In the genomic region with DNA sequence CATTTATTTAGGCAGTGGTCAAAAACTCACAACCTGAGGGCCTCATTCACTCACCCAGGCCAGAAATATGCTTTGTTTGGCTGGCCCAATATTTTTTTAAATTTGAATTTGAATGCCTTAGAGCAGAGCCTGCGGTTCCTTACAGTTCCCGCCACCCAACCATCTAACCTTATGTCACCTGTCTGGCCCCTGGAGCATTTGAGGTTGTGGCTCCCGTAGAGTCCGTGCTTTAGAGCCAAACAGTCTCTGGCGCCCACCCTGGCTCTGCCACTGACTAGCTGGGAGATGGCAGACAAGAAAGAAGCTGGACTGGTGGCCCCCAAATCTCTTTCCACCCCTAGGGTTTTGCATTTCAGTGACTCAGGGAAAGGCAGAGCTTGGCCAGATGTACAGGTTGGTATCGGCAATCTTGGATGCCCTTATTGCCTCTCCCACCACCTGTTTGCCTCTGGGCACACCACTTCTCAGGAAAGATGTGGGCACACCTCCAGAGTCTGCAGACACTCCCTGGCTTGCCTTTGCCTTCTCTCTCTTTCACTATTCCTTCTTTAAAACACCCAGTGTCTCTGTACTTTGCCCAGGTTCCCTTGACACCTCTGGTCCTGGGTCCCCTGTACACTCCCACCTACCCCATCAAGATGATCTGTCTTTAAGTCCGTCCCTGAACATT, we compare ENCODE assay signal across 12 cellular contexts. TPM values are rescaled to one million over a fixed set of nuclear protein-coding genes. Genes with fewer than 3 reads are reported as not detected.
DNase-seq lines count a peak whose midpoint lies in the region; ATAC-seq and TF ChIP-seq lines count a peak whose summit lies in the region.
"Had no signal": no experiment of that assay in that cellular context is flagged by ENCODE, and none has a peak within 500 bp of the region (broad histone marks: within the 10 kb centered on the region; RNA-seq: fewer than 3 reads in every experiment).

No MANE protein-coding gene starts in this region.

- H3K4me3 Mint-ChIP-seq in activated CD8-positive, alpha-beta memory T cell treated with anti-CD3 and anti-CD28 coated beads, Interleukin-2, amount 10 ng/mL, durations not matched to agents 7 days and 5 days: no peak overlapping the region
- peak overlapping the region; percentile 38 for H3K4me3 Mint-ChIP-seq in stimulated activated memory B cell treated with anti-CD40 and anti-IgM and Interleukin-4, amounts not matched to agents 10 μg/mL and 1 μg/mL and 100 μg/mL, for 72 hours

- no peaks in the 10 kb centered on the region for H3K27me3 Mint-ChIP-seq in activated CD8-positive, alpha-beta memory T cell treated with anti-CD3 and anti-CD28 coated beads, Interleukin-2, amount 10 ng/mL, durations not matched to agents 7 days and 5 days
- H3K27me3 Mint-ChIP-seq in stimulated activated memory B cell treated with anti-CD40 and anti-IgM and Interleukin-4, amounts not matched to agents 10 μg/mL and 1 μg/mL and 100 μg/mL, for 72 hours: no peaks in the 10 kb centered on the region

- ATAC-seq in activated CD8-positive, alpha-beta memory T cell treated with anti-CD3 and anti-CD28 coated beads, Interleukin-2, amount 10 ng/mL, durations not matched to agents 7 days and 5 days: no peak
- peak; percentile 21 for ATAC-seq in foreskin keratinocyte
- no peak for ATAC-seq in stimulated activated memory B cell treated with anti-CD40 and anti-IgM and Interleukin-4, amounts not matched to agents 10 μg/mL and 1 μg/mL and 100 μg/mL, for 72 hours

- no peak overlapping the region for H3K4ac ChIP-seq in mesendoderm (ENCODE audit: low read depth, low read length)

- no peaks in the 10 kb centered on the region for H3K9me3 Mint-ChIP-seq in activated CD8-positive, alpha-beta memory T cell treated with anti-CD3 and anti-CD28 coated beads, Interleukin-2, amount 10 ng/mL, durations not matched to agents 7 days and 5 days (ENCODE audit: low read depth)
- no peaks in the 10 kb centered on the region for H3K9me3 Mint-ChIP-seq in stimulated activated memory B cell treated with anti-CD40 and anti-IgM and Interleukin-4, amounts not matched to agents 10 μg/mL and 1 μg/mL and 100 μg/mL, for 72 hours

- no peak overlapping the region for H2AK5ac ChIP-seq in mesendoderm (ENCODE audit: low read length)

- no peak overlapping the region for H3K4me3 ChIP-seq in mesendoderm (ENCODE audit: low read length)
- H3K4me3 ChIP-seq: SJSA1, uterus had no signal

- H2BK120ac ChIP-seq in mesendoderm (ENCODE audit: low read depth, low read length): no peak overlapping the region

- H4K5ac ChIP-seq in mesendoderm (ENCODE audit: low read length): no peak overlapping the region

- H3K4me1 ChIP-seq in foreskin keratinocyte: peaks cover 42% of the 10 kb centered on the region
- peaks cover 5% of the 10 kb centered on the region for H3K4me1 ChIP-seq in mesendoderm (ENCODE audit: control insufficient read depth, low read depth, low read length)

- peak overlapping the region; percentile 91 for H3K27ac ChIP-seq in VCaP
- H3K27ac ChIP-seq in foreskin keratinocyte: peak overlapping the region; percentile 76
- H3K27ac ChIP-seq in mesendoderm (ENCODE audit: low read depth, low read length): no peak overlapping the region

- CTCF ChIA-PET in activated CD8-positive, alpha-beta memory T cell treated with anti-CD3 and anti-CD28 coated beads, Interleukin-2, amount 10 ng/mL, durations not matched to agents 7 days and 5 days (lab: Charles Lee): interaction anchor here (1.0 to 17.0 kb wide), 6 partner anchors 11 to 71 kb away, joined by 3 to 144 read pairs (median 14); no protein-coding TSS in a partner anchor

- H3K9ac ChIP-seq in mesendoderm (ENCODE audit: low read length): no peak overlapping the region

- peaks cover 20% of the 10 kb centered on the region for H3K36me3 Mint-ChIP-seq in activated CD8-positive, alpha-beta memory T cell treated with anti-CD3 and anti-CD28 coated beads, Interleukin-2, amount 10 ng/mL, durations not matched to agents 7 days and 5 days
- peaks cover 26% of the 10 kb centered on the region for H3K36me3 Mint-ChIP-seq in stimulated activated memory B cell treated with anti-CD40 and anti-IgM and Interleukin-4, amounts not matched to agents 10 μg/mL and 1 μg/mL and 100 μg/mL, for 72 hours

- H3K27ac Mint-ChIP-seq in activated CD8-positive, alpha-beta memory T cell treated with anti-CD3 and anti-CD28 coated beads, Interleukin-2, amount 10 ng/mL, durations not matched to agents 7 days and 5 days: peak overlapping the region; percentile 24
- H3K27ac Mint-ChIP-seq in stimulated activated memory B cell treated with anti-CD40 and anti-IgM and Interleukin-4, amounts not matched to agents 10 μg/mL and 1 μg/mL and 100 μg/mL, for 72 hours: peak overlapping the region; percentile 65

- no peak overlapping the region for H4K8ac ChIP-seq in mesendoderm (ENCODE audit: low read depth, low read length)

- no CpG with 5 or more reads among the region's 7 CpGs for WGBS in mesendoderm (ENCODE audit: extremely low coverage, insufficient coverage, low lambda C conversion rate)

- no peak overlapping the region for H2BK15ac ChIP-seq in mesendoderm (replicated peaks; ENCODE audit: low read depth)

- H3K23ac ChIP-seq in mesendoderm (ENCODE audit: low read length): no peak overlapping the region

- H3K79me1 ChIP-seq in mesendoderm (ENCODE audit: low read length): peaks cover 9% of the 10 kb centered on the region

- no peak overlapping the region for H3K18ac ChIP-seq in mesendoderm (ENCODE audit: low read length)

- no peak for TF ChIP-seq CTCF in VCaP (conservative IDR thresholded peaks at IDR 0.05)
- TF ChIP-seq CTCF in foreskin keratinocyte (conservative IDR thresholded peaks at IDR 0.05): no peak

- H3K27me3 ChIP-seq in foreskin keratinocyte (no peaks in the 10 kb centered on the region), mesendoderm (ENCODE audit: insufficient read depth, low read length, poor library complexity) (no peaks in the 10 kb centered on the region)
- H3K27me3 ChIP-seq: SJSA1, uterus had no signal

- no peak overlapping the region for H2BK5ac ChIP-seq in mesendoderm (ENCODE audit: low read length)

- peaks cover 54% of the 10 kb centered on the region for H3K4me1 Mint-ChIP-seq in activated CD8-positive, alpha-beta memory T cell treated with anti-CD3 and anti-CD28 coated beads, Interleukin-2, amount 10 ng/mL, durations not matched to agents 7 days and 5 days
- H3K4me1 Mint-ChIP-seq in stimulated activated memory B cell treated with anti-CD40 and anti-IgM and Interleukin-4, amounts not matched to agents 10 μg/mL and 1 μg/mL and 100 μg/mL, for 72 hours: peaks cover 54% of the 10 kb centered on the region

- no peak overlapping the region for H3K4me2 ChIP-seq in mesendoderm (ENCODE audit: low read length)

- H3K36me3 ChIP-seq in mesendoderm (ENCODE audit: control insufficient read depth, insufficient read depth, low read length): no peaks in the 10 kb centered on the region
- H3K36me3 ChIP-seq: uterus had no signal

- peaks cover 19% of the 10 kb centered on the region for H3K79me2 ChIP-seq in mesendoderm (ENCODE audit: control insufficient read depth, insufficient read depth, low read length)

- DNase-seq in activated CD8-positive, alpha-beta memory T cell treated with anti-CD3 and anti-CD28 coated beads, Interleukin-2, amount 10 ng/mL, durations not matched to agents 7 days and 5 days: no peak
- DNase-seq in activated CD8-positive, alpha-beta memory T cell treated with anti-CD3 and anti-CD28 coated beads, Interleukin-2, amount 50 U/mL, for 4 hours: no peak
- DNase-seq in foreskin keratinocyte (peak in 1 of 2 donors; percentile 75), mesendoderm (no peak), hypothalamus (lab: John Stamatoyannopoulos, UW) (no peak), AG08396 (ENCODE audit: low spot score) (no peak)
- DNase-seq: cortex of kidney, NCI-H1694, uterus had no signal

- H3K56ac ChIP-seq in mesendoderm (ENCODE audit: low read length): no peak overlapping the region

RNA-seq across cellular contexts. Expression of a gene that starts 1.9 kb away (rescaled TPM):
- total RNA-seq in activated CD8-positive, alpha-beta memory T cell treated with anti-CD3 and anti-CD28 coated beads, Interleukin-2, amount 10 ng/mL, durations not matched to agents 7 days and 5 days: 10 to 100 TPM; 39.3 to 43.0 TPM
- 4.5 and 6.4 TPM in 2 replicates for total RNA-seq in foreskin keratinocyte
- 4.8 and 7.1 TPM in 2 replicates for polyA plus RNA-seq in foreskin keratinocyte
- polyA plus RNA-seq in mesendoderm (2013, experiment 1 of 2): 1.6 TPM
- polyA plus RNA-seq in mesendoderm (2013, experiment 2 of 2): 2.0 TPM

RNA-seq across cellular contexts. Expression of a gene that starts 56.8 kb away (rescaled TPM):
- total RNA-seq in activated CD8-positive, alpha-beta memory T cell treated with anti-CD3 and anti-CD28 coated beads, Interleukin-2, amount 10 ng/mL, durations not matched to agents 7 days and 5 days: under 1 TPM; 0.23 to 0.49 TPM
- total RNA-seq in foreskin keratinocyte: not detected in 2 replicates
- not detected in 2 replicates for polyA plus RNA-seq in foreskin keratinocyte
- not detected for polyA plus RNA-seq in mesendoderm (2013, experiment 1 of 2)
- polyA plus RNA-seq in mesendoderm (2013, experiment 2 of 2): not detected
- total RNA-seq: SJSA1, uterus had no signal
